In genomic region chr17:42850964-42851363, GRCh38 we compare ENCODE assay signal across 1 cellular context.
TF ChIP-seq lines count a peak whose summit lies in the region.

A gene with protein sequence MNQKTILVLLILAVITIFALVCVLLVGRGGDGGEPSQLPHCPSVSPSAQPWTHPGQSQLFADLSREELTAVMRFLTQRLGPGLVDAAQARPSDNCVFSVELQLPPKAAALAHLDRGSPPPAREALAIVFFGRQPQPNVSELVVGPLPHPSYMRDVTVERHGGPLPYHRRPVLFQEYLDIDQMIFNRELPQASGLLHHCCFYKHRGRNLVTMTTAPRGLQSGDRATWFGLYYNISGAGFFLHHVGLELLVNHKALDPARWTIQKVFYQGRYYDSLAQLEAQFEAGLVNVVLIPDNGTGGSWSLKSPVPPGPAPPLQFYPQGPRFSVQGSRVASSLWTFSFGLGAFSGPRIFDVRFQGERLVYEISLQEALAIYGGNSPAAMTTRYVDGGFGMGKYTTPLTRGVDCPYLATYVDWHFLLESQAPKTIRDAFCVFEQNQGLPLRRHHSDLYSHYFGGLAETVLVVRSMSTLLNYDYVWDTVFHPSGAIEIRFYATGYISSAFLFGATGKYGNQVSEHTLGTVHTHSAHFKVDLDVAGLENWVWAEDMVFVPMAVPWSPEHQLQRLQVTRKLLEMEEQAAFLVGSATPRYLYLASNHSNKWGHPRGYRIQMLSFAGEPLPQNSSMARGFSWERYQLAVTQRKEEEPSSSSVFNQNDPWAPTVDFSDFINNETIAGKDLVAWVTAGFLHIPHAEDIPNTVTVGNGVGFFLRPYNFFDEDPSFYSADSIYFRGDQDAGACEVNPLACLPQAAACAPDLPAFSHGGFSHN (plus strand): TSS chr17:42851199. CDS start chr17:42851344, 145 bp downstream.

TF ChIP-seq in HepG2, 621 proteins besides CTCF, POLR2A, EP300 and RAD21:
- TF ChIP-seq REST (IDR thresholded peaks at IDR 0.05; ENCODE audit: borderline replicate concordance in 1 of 2, low read depth in 1 of 2, low read length in 2 of 2) (no peak), ZNF574 (CRISPR knock-in tag; IDR thresholded peaks at IDR 0.05) (no peak), MED1 (CRISPR knock-in tag; IDR thresholded peaks at IDR 0.05) (no peak), ZNF780A (CRISPR knock-in tag; IDR thresholded peaks at IDR 0.05) (no peak), AGO1 (IDR thresholded peaks at IDR 0.05; ENCODE audit: low read depth, low read length, poor library complexity, severe bottlenecking) (no peak), SP5 (CRISPR knock-in tag; IDR thresholded peaks at IDR 0.05; ENCODE audit: borderline replicate concordance, low read depth) (0 out of 2 replicates have a peak, but pooled peaks have one; percentile 51)
- TF ChIP-seq, protein P1, sequence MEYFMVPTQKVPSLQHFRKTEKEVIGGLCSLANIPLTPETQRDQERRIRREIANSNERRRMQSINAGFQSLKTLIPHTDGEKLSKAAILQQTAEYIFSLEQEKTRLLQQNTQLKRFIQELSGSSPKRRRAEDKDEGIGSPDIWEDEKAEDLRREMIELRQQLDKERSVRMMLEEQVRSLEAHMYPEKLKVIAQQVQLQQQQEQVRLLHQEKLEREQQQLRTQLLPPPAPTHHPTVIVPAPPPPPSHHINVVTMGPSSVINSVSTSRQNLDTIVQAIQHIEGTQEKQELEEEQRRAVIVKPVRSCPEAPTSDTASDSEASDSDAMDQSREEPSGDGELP (IDR thresholded peaks at IDR 0.05; ENCODE audit: borderline replicate concordance, low read depth), result peak; percentile 79; the same call in 1 of the 2 replicates
